Comparison of ENCODE assay signal across 8 cellular contexts in genomic region chr12:121776190-121777098, GRCh38. TPM values are rescaled to one million over a fixed set of nuclear protein-coding genes. Genes with fewer than 3 reads are reported as not detected.
A peak's percentile ranks its signal among the peaks of the same experiment; 100 is the strongest.
DNase-seq lines count a peak whose midpoint lies in the region; ATAC-seq and TF ChIP-seq lines count a peak whose summit lies in the region.

No MANE protein-coding gene starts in this region.

- intact Hi-C loops in prostate gland (cut with DNase I) = no loop called here
- intact Hi-C loops in aorta (cut with DNase I) = loop anchor here (5.0 kb wide), 1 partner anchor 36 kb away; no protein-coding TSS in a partner anchor

- ATAC-seq in HG03066 (IDR thresholded peaks at IDR 0.05; ENCODE audit: low read depth, unreplicated experiment) (peak; percentile 51), aorta (ENCODE audit: low FRiP score) (peak; percentile 73), GM21367 (IDR thresholded peaks at IDR 0.05; ENCODE audit: unreplicated experiment) (no peak)

- H3K4me3 ChIP-seq in prostate gland (no peak overlapping the region), aorta (ENCODE audit: low read length in 2 of 2) (no peak overlapping the region)

- H3K9me3 ChIP-seq in prostate gland = no peaks in the 10 kb centered on the region
- no peaks in the 10 kb centered on the region for H3K9me3 ChIP-seq in aorta (ENCODE audit: control insufficient read depth, low read length)

- no peak for TF ChIP-seq POLR2A in prostate gland (IDR thresholded peaks at IDR 0.05)

- H3K27ac ChIP-seq in prostate gland = no peak overlapping the region
- H3K27ac ChIP-seq in aorta (ENCODE audit: low read depth in 1 of 2, low read length in 2 of 2) = no peak overlapping the region

- no peaks in the 10 kb centered on the region for H3K4me1 ChIP-seq in prostate gland (replicated peaks)
- H3K4me1 ChIP-seq in aorta (ENCODE audit: control insufficient read depth in 1 of 2, insufficient read depth in 2 of 2, low read length in 2 of 2) = no peaks in the 10 kb centered on the region

- no peaks in the 10 kb centered on the region for H3K36me3 ChIP-seq in prostate gland
- no peaks in the 10 kb centered on the region for H3K36me3 ChIP-seq in aorta (ENCODE audit: control insufficient read depth in 1 of 2, insufficient read depth in 2 of 2, low read length in 1 of 2)

- DNase-seq in EH (ENCODE audit: low read depth) (peak; percentile 60), SK-N-DZ (ENCODE audit: low spot score) (peak; percentile 70), activated gamma-delta T cell (lab: John Stamatoyannopoulos, UW) (peak; percentile 68), globus pallidus (ENCODE audit: low spot score) (peak; percentile 34), prostate gland (ENCODE audit: low spot score) (peak; percentile 59), aorta (peak; percentile 87 to 96)

- WGBS in prostate gland = 34% methylated on average over 24 of the region's 24 CpGs
- WGBS in aorta, 2 donors = 34 to 36% methylated on average over 24 of the region's 24 CpGs

- no peaks in the 10 kb centered on the region for H3K27me3 ChIP-seq in prostate gland (replicated peaks; ENCODE audit: insufficient read depth)
- no peaks in the 10 kb centered on the region for H3K27me3 ChIP-seq in aorta (ENCODE audit: control insufficient read depth in 1 of 2, insufficient read depth in 2 of 2, low read length in 1 of 2)

- peak; percentile 78 to 87 (median 82) for TF ChIP-seq CTCF in prostate gland (IDR thresholded peaks at IDR 0.05)

RNA-seq across cellular contexts. Expression of gene RHOF, which starts 17.0 kb away (rescaled TPM):
- polyA plus RNA-seq in SK-N-DZ (2014; cell fraction: cytosol; rRNA removed) = 0.90 and 3.7 TPM in 2 replicates
- 57.6 and 75.5 TPM in 2 replicates for polyA plus RNA-seq in SK-N-DZ (2014; cell fraction: nucleus; rRNA removed)
- total RNA-seq in prostate gland (10 to 100 TPM in 1 of 2 donors, 1 to 10 TPM in 1; 9.5 to 23.5 TPM), aorta (10 to 100 TPM in 1 of 2 donors, 1 to 10 TPM in 1; 5.6 to 18.0 TPM)
- polyA plus RNA-seq in aorta = 10 to 100 TPM in 1 of 2 donors, 1 to 10 TPM in 1; 5.2 to 12.5 TPM

RNA-seq across cellular contexts. Expression of gene SETD1B, which starts 27.4 kb away (rescaled TPM):
- 3.3 and 4.6 TPM in 2 replicates for polyA plus RNA-seq in SK-N-DZ (2014; cell fraction: cytosol; rRNA removed)
- polyA plus RNA-seq in SK-N-DZ (2014; cell fraction: nucleus; rRNA removed) = 3.4 and 6.6 TPM in 2 replicates
- 10 to 100 TPM; 19.2 to 27.5 TPM for total RNA-seq in prostate gland
- 10 to 100 TPM; 30.9 to 31.9 TPM for total RNA-seq in aorta
- polyA plus RNA-seq in aorta = 10 to 100 TPM in 1 of 2 donors, 1 to 10 TPM in 1; 4.4 to 33.4 TPM

Comparison
In these comparisons a context has a peak if more than half of its experiments do, and no peak if none do; other contexts are left out.
1. DNase-seq: peak in every context shown above with its lines; median percentile 92 in aorta; 70 in SK-N-DZ; 68 in activated gamma-delta T cell; 60 in EH; 59 in prostate gland; 34 in globus pallidus.